In the genomic region with DNA sequence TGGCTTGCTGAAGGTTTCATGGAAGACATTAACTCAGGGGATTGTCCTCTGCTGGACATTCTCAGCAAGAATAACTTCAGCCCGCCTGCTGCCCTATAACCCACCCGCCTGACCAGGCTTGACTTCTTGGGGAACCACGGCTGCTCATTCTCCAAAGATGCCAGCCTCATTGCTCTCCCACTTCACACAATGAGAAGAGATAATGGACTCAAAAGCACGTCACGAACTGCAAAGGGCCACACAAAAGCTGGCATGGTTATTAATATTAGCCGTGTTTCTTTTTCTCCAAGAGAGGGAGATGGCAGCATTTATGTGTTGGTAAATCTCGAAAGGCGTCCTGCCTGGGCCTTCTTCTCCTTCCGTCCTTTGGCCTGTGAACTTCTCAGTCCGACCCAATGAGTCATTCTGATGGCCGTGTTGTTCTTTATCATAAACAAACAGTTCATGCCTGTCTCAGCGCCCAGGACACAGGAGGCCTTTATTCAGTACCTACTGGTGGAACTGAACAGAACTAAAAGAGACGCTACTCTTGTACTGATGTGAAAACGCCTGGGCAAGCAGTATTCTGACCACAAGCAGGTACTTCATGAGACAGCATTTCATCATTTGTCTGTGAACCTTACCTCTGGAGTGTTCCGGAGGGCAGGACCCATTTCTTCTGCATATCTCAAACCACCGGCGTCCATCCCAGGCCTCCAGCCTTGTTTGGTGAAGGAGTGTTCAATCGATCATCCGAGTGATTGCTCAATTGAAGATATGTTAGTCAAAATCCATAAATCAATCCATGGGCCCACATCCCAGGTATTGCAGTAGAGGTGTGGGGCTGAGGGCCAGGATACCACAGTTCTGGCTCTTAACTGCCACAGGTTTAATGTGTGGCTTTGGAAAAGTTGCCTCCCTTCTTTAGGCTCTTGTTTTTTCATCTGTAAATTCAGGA, we compare ENCODE assay signal across 1 cellular context.
TF ChIP-seq lines count a peak whose summit lies in the region.

No MANE protein-coding gene starts in this region.

TF ChIP-seq in HepG2, 621 proteins besides CTCF, POLR2A, EP300 and RAD21 (continued from another document and continues in another):
- TF ChIP-seq, protein P1, sequence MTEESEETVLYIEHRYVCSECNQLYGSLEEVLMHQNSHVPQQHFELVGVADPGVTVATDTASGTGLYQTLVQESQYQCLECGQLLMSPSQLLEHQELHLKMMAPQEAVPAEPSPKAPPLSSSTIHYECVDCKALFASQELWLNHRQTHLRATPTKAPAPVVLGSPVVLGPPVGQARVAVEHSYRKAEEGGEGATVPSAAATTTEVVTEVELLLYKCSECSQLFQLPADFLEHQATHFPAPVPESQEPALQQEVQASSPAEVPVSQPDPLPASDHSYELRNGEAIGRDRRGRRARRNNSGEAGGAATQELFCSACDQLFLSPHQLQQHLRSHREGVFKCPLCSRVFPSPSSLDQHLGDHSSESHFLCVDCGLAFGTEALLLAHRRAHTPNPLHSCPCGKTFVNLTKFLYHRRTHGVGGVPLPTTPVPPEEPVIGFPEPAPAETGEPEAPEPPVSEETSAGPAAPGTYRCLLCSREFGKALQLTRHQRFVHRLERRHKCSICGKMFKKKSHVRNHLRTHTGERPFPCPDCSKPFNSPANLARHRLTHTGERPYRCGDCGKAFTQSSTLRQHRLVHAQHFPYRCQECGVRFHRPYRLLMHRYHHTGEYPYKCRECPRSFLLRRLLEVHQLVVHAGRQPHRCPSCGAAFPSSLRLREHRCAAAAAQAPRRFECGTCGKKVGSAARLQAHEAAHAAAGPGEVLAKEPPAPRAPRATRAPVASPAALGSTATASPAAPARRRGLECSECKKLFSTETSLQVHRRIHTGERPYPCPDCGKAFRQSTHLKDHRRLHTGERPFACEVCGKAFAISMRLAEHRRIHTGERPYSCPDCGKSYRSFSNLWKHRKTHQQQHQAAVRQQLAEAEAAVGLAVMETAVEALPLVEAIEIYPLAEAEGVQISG (CRISPR knock-in tag; IDR thresholded peaks at IDR 0.05): no peak
- TF ChIP-seq, protein P2, sequence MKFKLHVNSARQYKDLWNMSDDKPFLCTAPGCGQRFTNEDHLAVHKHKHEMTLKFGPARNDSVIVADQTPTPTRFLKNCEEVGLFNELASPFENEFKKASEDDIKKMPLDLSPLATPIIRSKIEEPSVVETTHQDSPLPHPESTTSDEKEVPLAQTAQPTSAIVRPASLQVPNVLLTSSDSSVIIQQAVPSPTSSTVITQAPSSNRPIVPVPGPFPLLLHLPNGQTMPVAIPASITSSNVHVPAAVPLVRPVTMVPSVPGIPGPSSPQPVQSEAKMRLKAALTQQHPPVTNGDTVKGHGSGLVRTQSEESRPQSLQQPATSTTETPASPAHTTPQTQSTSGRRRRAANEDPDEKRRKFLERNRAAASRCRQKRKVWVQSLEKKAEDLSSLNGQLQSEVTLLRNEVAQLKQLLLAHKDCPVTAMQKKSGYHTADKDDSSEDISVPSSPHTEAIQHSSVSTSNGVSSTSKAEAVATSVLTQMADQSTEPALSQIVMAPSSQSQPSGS (CRISPR knock-in tag; IDR thresholded peaks at IDR 0.05): no peak
- TF ChIP-seq ONECUT2 (CRISPR knock-in tag; IDR thresholded peaks at IDR 0.05) (peak; percentile 82), FOSL2 (CRISPR knock-in tag; IDR thresholded peaks at IDR 0.05) (peak; percentile 99), ZBTB42 (CRISPR knock-in tag; IDR thresholded peaks at IDR 0.05) (no peak), DPF2 (CRISPR knock-in tag; IDR thresholded peaks at IDR 0.05; ENCODE audit: borderline replicate concordance, low read depth) (peak; percentile 59; the same call in 1 of the 2 replicates), ZNF383 (CRISPR knock-in tag; IDR thresholded peaks at IDR 0.05; ENCODE audit: borderline replicate concordance) (no peak), MAZ (IDR thresholded peaks at IDR 0.05; ENCODE audit: borderline replicate concordance, low read depth, low read length) (no peak), MAZ (CRISPR knock-in tag; IDR thresholded peaks at IDR 0.05; ENCODE audit: low read depth) (no peak), ZNF530 (CRISPR knock-in tag; IDR thresholded peaks at IDR 0.05; ENCODE audit: low read depth) (no peak), TOE1 (CRISPR knock-in tag; IDR thresholded peaks at IDR 0.05) (no peak), SALL1 (CRISPR knock-in tag; IDR thresholded peaks at IDR 0.05) (peak; percentile 78), SAP130 (CRISPR knock-in tag; IDR thresholded peaks at IDR 0.05; ENCODE audit: low read depth) (peak; percentile 45), ZSCAN21 (CRISPR knock-in tag; IDR thresholded peaks at IDR 0.05; ENCODE audit: borderline replicate concordance) (no peak), AGO1 (IDR thresholded peaks at IDR 0.05; ENCODE audit: low read depth, low read length, poor library complexity, severe bottlenecking) (no peak), FOSL1 (CRISPR knock-in tag; IDR thresholded peaks at IDR 0.05; ENCODE audit: borderline replicate concordance) (peak; percentile 85), TCF7 (IDR thresholded peaks at IDR 0.05; ENCODE audit: low read depth) (peak; percentile 27; the same call in 1 of the 2 replicates), MAFK (conservative IDR thresholded peaks at IDR 0.05 in 1 of 2, IDR thresholded peaks at IDR 0.05 in 1 of 2; ENCODE audit: low read length in 2 of 2) (peak; percentile 73 to 84), ISX (CRISPR knock-in tag; conservative IDR thresholded peaks at IDR 0.05) (no peak), ZNF317 (CRISPR knock-in tag; IDR thresholded peaks at IDR 0.05) (0 out of 2 replicates have a peak, but pooled peaks have one; percentile 23), ZSCAN29 (CRISPR knock-in tag; conservative IDR thresholded peaks at IDR 0.05) (no peak), PITX1 (CRISPR knock-in tag; IDR thresholded peaks at IDR 0.05) (no peak), SCMH1 (CRISPR knock-in tag; IDR thresholded peaks at IDR 0.05; ENCODE audit: borderline replicate concordance) (no peak), JUN (CRISPR knock-in tag; IDR thresholded peaks at IDR 0.05) (peak; percentile 89), GTF3A (CRISPR knock-in tag; conservative IDR thresholded peaks at IDR 0.05) (no peak), SMAD3 (CRISPR knock-in tag; IDR thresholded peaks at IDR 0.05) (no peak), HNF4A (CRISPR knock-in tag; IDR thresholded peaks at IDR 0.05) (peak; percentile 42; the same call in 1 of the 2 replicates)
- TF ChIP-seq, protein P3, sequence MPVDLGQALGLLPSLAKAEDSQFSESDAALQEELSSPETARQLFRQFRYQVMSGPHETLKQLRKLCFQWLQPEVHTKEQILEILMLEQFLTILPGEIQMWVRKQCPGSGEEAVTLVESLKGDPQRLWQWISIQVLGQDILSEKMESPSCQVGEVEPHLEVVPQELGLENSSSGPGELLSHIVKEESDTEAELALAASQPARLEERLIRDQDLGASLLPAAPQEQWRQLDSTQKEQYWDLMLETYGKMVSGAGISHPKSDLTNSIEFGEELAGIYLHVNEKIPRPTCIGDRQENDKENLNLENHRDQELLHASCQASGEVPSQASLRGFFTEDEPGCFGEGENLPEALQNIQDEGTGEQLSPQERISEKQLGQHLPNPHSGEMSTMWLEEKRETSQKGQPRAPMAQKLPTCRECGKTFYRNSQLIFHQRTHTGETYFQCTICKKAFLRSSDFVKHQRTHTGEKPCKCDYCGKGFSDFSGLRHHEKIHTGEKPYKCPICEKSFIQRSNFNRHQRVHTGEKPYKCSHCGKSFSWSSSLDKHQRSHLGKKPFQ (CRISPR knock-in tag; IDR thresholded peaks at IDR 0.05; ENCODE audit: insufficient replicate concordance): peak; percentile 26
- TF ChIP-seq, protein P4, sequence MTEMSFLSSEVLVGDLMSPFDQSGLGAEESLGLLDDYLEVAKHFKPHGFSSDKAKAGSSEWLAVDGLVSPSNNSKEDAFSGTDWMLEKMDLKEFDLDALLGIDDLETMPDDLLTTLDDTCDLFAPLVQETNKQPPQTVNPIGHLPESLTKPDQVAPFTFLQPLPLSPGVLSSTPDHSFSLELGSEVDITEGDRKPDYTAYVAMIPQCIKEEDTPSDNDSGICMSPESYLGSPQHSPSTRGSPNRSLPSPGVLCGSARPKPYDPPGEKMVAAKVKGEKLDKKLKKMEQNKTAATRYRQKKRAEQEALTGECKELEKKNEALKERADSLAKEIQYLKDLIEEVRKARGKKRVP (CRISPR knock-in tag; IDR thresholded peaks at IDR 0.05): peak in 1 of 2 experiments; percentile 84; a peak in 2 of 4 replicates
- TF ChIP-seq, protein P5, sequence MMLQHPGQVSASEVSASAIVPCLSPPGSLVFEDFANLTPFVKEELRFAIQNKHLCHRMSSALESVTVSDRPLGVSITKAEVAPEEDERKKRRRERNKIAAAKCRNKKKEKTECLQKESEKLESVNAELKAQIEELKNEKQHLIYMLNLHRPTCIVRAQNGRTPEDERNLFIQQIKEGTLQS (CRISPR knock-in tag; IDR thresholded peaks at IDR 0.05): peak; percentile 86
- TF ChIP-seq, protein P6, sequence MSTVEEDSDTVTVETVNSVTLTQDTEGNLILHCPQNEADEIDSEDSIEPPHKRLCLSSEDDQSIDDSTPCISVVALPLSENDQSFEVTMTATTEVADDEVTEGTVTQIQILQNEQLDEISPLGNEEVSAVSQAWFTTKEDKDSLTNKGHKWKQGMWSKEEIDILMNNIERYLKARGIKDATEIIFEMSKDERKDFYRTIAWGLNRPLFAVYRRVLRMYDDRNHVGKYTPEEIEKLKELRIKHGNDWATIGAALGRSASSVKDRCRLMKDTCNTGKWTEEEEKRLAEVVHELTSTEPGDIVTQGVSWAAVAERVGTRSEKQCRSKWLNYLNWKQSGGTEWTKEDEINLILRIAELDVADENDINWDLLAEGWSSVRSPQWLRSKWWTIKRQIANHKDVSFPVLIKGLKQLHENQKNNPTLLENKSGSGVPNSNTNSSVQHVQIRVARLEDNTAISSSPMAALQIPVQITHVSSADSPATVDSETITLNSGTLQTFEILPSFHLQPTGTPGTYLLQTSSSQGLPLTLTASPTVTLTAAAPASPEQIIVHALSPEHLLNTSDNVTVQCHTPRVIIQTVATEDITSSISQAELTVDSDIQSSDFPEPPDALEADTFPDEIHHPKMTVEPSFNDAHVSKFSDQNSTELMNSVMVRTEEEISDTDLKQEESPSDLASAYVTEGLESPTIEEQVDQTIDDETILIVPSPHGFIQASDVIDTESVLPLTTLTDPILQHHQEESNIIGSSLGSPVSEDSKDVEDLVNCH (CRISPR knock-in tag; IDR thresholded peaks at IDR 0.05): no peak
- TF ChIP-seq, protein P7, sequence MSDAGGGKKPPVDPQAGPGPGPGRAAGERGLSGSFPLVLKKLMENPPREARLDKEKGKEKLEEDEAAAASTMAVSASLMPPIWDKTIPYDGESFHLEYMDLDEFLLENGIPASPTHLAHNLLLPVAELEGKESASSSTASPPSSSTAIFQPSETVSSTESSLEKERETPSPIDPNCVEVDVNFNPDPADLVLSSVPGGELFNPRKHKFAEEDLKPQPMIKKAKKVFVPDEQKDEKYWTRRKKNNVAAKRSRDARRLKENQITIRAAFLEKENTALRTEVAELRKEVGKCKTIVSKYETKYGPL (CRISPR knock-in tag; IDR thresholded peaks at IDR 0.05): no peak
- TF ChIP-seq, protein P8, sequence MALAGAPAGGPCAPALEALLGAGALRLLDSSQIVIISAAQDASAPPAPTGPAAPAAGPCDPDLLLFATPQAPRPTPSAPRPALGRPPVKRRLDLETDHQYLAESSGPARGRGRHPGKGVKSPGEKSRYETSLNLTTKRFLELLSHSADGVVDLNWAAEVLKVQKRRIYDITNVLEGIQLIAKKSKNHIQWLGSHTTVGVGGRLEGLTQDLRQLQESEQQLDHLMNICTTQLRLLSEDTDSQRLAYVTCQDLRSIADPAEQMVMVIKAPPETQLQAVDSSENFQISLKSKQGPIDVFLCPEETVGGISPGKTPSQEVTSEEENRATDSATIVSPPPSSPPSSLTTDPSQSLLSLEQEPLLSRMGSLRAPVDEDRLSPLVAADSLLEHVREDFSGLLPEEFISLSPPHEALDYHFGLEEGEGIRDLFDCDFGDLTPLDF (CRISPR knock-in tag; IDR thresholded peaks at IDR 0.05): no peak
- TF ChIP-seq, protein P9, sequence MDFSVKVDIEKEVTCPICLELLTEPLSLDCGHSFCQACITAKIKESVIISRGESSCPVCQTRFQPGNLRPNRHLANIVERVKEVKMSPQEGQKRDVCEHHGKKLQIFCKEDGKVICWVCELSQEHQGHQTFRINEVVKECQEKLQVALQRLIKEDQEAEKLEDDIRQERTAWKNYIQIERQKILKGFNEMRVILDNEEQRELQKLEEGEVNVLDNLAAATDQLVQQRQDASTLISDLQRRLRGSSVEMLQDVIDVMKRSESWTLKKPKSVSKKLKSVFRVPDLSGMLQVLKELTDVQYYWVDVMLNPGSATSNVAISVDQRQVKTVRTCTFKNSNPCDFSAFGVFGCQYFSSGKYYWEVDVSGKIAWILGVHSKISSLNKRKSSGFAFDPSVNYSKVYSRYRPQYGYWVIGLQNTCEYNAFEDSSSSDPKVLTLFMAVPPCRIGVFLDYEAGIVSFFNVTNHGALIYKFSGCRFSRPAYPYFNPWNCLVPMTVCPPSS (IDR thresholded peaks at IDR 0.05): no peak
- TF ChIP-seq, protein P10, sequence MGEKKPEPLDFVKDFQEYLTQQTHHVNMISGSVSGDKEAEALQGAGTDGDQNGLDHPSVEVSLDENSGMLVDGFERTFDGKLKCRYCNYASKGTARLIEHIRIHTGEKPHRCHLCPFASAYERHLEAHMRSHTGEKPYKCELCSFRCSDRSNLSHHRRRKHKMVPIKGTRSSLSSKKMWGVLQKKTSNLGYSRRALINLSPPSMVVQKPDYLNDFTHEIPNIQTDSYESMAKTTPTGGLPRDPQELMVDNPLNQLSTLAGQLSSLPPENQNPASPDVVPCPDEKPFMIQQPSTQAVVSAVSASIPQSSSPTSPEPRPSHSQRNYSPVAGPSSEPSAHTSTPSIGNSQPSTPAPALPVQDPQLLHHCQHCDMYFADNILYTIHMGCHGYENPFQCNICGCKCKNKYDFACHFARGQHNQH (CRISPR knock-in tag; IDR thresholded peaks at IDR 0.05): peak; percentile 19; the same call in 1 of the 2 replicates
- TF ChIP-seq, protein P11, sequence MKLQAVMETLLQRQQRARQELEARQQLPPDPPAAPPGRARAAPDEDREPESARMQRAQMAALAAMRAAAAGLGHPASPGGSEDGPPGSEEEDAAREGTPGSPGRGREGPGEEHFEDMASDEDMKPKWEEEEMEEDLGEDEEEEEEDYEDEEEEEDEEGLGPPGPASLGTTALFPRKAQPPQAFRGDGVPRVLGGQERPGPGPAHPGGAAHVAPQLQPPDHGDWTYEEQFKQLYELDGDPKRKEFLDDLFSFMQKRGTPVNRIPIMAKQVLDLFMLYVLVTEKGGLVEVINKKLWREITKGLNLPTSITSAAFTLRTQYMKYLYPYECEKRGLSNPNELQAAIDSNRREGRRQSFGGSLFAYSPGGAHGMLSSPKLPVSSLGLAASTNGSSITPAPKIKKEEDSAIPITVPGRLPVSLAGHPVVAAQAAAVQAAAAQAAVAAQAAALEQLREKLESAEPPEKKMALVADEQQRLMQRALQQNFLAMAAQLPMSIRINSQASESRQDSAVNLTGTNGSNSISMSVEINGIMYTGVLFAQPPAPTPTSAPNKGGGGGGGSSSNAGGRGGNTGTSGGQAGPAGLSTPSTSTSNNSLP (IDR thresholded peaks at IDR 0.05; ENCODE audit: low read depth, low read length): peak; percentile 56; the same call in 1 of the 2 replicates
